Comparison of ENCODE assay signal across 15 cellular contexts in the genomic region with DNA sequence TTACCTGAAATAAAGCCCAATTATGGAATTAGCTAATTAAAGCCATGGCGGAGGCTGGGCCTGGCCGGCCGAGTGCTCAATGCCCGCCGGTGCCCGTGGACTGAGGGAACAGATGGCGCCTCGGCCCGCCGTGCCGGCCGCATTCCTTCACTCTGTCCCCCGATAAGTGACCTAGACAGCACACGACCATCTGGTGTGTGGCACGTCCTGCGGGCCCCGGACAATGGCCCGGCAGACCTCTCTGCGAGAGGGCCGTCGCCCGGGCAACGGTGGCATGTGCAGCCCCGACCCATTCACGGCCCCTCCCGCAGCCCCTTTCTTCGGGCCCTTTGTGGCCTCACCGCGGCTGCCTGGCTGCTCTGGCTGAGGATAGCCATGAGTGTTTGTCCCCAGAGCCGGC. TPM values are rescaled to one million over a fixed set of nuclear protein-coding genes. Genes with fewer than 3 reads are reported as not detected.
DNase-seq lines count a peak whose midpoint lies in the region; ATAC-seq and TF ChIP-seq lines count a peak whose summit lies in the region.
"Had no signal": no experiment of that assay in that cellular context is flagged by ENCODE, and none has a peak within 500 bp of the region (broad histone marks: within the 10 kb centered on the region; RNA-seq: fewer than 3 reads in every experiment).

No MANE protein-coding gene starts in this region.

- H3K4me3 Mint-ChIP-seq in neural crest cell (peak overlapping the region; percentile 38), chondrocyte (ENCODE audit: unreplicated experiment) (no peak overlapping the region)
- H3K4me3 Mint-ChIP-seq: B cell; CD4-positive, alpha-beta T cell; H9 had no signal

- no peak for TF ChIP-seq CTCF in neural crest cell (conservative IDR thresholded peaks at IDR 0.05)
- TF ChIP-seq CTCF in colonic mucosa (IDR thresholded peaks at IDR 0.05): no peak
- no peak for TF ChIP-seq CTCF in chondrocyte (IDR thresholded peaks at IDR 0.05)

- H3K27ac ChIP-seq in ectodermal cell (ENCODE audit: insufficient read depth, low read depth, low read length, poor library complexity, severe bottlenecking) (peak overlapping the region; percentile 84), colonic mucosa (no peak overlapping the region)
- H3K27ac ChIP-seq: HL-60 had no signal

- H3K4me3 ChIP-seq in ectodermal cell (ENCODE audit: insufficient read depth, low read depth, low read length) (no peak overlapping the region), colonic mucosa (no peak overlapping the region)

- WGBS in ectodermal cell, 2 experiments: 57 to 64% methylated on average over 30 of the region's 30 CpGs

- peaks cover 19% of the 10 kb centered on the region for H3K4me1 Mint-ChIP-seq in neural crest cell
- no peaks in the 10 kb centered on the region for H3K4me1 Mint-ChIP-seq in chondrocyte (ENCODE audit: low read depth)
- H3K4me1 Mint-ChIP-seq: B cell had no signal

- intact Hi-C loops in colonic mucosa (cut with DNase I): no loop called here

- H3K9ac ChIP-seq in colonic mucosa (ENCODE audit: low read depth in 2 of 2, low read length in 2 of 2): no peak overlapping the region

- H3K36me3 Mint-ChIP-seq in neural crest cell (ENCODE audit: low read depth): no peaks in the 10 kb centered on the region
- H3K36me3 Mint-ChIP-seq in chondrocyte (ENCODE audit: low read depth): no peaks in the 10 kb centered on the region

- H3K27me3 ChIP-seq in ectodermal cell (ENCODE audit: control insufficient read depth, insufficient read depth, low read length, poor library complexity, severe bottlenecking): peaks cover 3% of the 10 kb centered on the region
- no peaks in the 10 kb centered on the region for H3K27me3 ChIP-seq in colonic mucosa

- peak; percentile 69 for DNase-seq in NCI-H69 (lab: John Stamatoyannopoulos, UW)
- DNase-seq in neural crest cell (ENCODE audit: low read depth, low spot score): peak; percentile 62
- DNase-seq in DMS53 (lab: John Stamatoyannopoulos, UW): no peak
- no peak for DNase-seq in colonic mucosa
- no peak for DNase-seq in chondrocyte (ENCODE audit: low spot score)
- DNase-seq: CD4-positive, alpha-beta T cell; DMS79 treated with DMSO at 0.1 percent for 48 hours; EL; GDM1; GOT3; H9 had no signal

- no peaks in the 10 kb centered on the region for H3K9me3 Mint-ChIP-seq in neural crest cell
- H3K9me3 Mint-ChIP-seq in chondrocyte (ENCODE audit: low read depth): no peaks in the 10 kb centered on the region
- H3K9me3 Mint-ChIP-seq: CD4-positive, alpha-beta T cell; H9 had no signal

- ATAC-seq in HG02763 (IDR thresholded peaks at IDR 0.05; ENCODE audit: unreplicated experiment): no peak

- H3K27me3 Mint-ChIP-seq in neural crest cell (ENCODE audit: low read depth) (peaks cover 10% of the 10 kb centered on the region), chondrocyte (ENCODE audit: low read depth) (peaks cover 7% of the 10 kb centered on the region)
- H3K27me3 Mint-ChIP-seq: B cell; CD4-positive, alpha-beta T cell had no signal

- no peak overlapping the region for H3K27ac Mint-ChIP-seq in neural crest cell (ENCODE audit: unreplicated experiment)
- no peak overlapping the region for H3K27ac Mint-ChIP-seq in chondrocyte (ENCODE audit: unreplicated experiment)
- H3K27ac Mint-ChIP-seq: B cell; CD4-positive, alpha-beta T cell; H9 had no signal

- H3K9me3 ChIP-seq in ectodermal cell (ENCODE audit: control insufficient read depth, low read length): no peaks in the 10 kb centered on the region
- H3K9me3 ChIP-seq in colonic mucosa: no peaks in the 10 kb centered on the region

- H3K36me3 ChIP-seq in ectodermal cell (ENCODE audit: control insufficient read depth, insufficient read depth, low read length): no peaks in the 10 kb centered on the region
- no peaks in the 10 kb centered on the region for H3K36me3 ChIP-seq in colonic mucosa

- H3K4me1 ChIP-seq in ectodermal cell (ENCODE audit: control insufficient read depth, insufficient read depth, low read length) (peaks cover 40% of the 10 kb centered on the region), colonic mucosa (no peaks in the 10 kb centered on the region)

RNA-seq across cellular contexts. Expression of gene CDKN1C, which starts 35.2 kb away (rescaled TPM):
- polyA plus RNA-seq in ectodermal cell (2013, experiment 1 of 4): 49.6 TPM
- 35.2 TPM for polyA plus RNA-seq in ectodermal cell (2013, experiment 2 of 4)
- 50.7 TPM for polyA plus RNA-seq in ectodermal cell (2013, experiment 3 of 4)
- 58.4 TPM for polyA plus RNA-seq in ectodermal cell (2013, experiment 4 of 4)
- total RNA-seq in neural crest cell (78.3 and 80.0 TPM in 2 replicates), colonic mucosa (10 to 100 TPM; 10.9 to 18.2 TPM), chondrocyte (5.4 to 15.7 TPM (median 14.6 TPM) in 3 replicates)

Comparison
In these comparisons a context has a peak if more than half of its experiments do, and no peak if none do; other contexts are left out.
1. DNase-seq: peak in NCI-H69 (single experiment) and neural crest cell (single experiment); none in DMS53 (single experiment), colonic mucosa (single experiment) and chondrocyte (single experiment).